ENCODE assay signal across 1 cellular context in the genomic region with DNA sequence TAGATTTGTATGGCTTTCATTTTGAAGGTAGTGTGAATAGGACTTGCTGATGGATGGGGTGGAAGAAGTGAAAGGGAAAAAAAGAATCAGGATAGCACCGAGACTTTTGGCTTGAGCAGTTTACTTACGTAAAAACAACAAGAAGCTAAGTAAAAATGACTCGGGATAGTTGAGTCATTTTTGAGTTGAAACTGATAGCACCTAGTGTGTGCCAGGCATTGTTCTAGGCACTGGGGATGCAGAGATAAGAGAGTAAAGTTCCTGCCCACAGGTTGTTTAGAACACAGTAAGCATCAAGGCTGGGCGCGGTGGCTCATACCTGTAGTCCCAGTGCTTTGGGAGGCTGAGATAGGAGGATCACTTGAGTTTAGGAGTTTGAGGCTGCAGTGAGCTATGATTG.
TF ChIP-seq lines count a peak whose summit lies in the region.

No MANE protein-coding gene starts in this region.

TF ChIP-seq in HepG2, 621 proteins besides CTCF, POLR2A, EP300 and RAD21:
- no peak for TF ChIP-seq MYC (CRISPR knock-in tag; IDR thresholded peaks at IDR 0.05; ENCODE audit: borderline replicate concordance)
